ENCODE assay signal across 10 cellular contexts in the genomic region with DNA sequence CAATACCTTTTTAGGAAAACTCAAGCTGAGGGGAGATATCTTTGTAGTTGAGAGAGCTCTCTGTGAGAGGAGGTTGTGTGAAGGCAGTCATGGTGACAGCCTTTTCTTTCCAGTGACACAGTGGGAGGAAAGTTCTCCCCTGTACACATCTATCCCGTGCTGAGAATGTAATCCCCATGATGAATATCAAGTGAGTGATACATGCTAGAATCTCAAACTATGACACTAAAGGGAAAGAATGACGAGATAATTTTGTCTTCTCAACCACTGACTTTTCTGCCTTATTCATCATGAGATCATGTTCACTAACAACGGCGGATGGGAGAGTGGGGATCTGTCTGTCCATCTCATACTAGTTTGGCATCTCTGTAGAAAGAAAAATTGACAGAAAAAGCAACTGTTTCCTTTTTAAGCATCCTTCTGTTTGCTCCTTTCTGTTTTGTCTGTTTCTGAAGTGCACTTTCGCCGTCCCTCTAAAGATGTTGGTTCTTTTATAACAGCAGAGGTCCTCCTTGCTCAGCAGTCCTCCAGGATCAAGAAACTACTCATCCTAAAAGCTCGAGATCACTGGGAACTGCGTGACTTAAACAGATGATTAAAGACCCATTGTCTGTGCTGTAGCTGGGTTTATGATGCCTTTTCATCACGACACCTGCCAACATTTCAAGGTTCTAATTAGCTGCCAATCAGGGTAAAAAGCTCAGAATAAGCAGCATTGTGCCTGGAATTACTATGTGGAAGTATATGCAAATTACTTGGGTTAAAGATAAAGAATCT.
A peak's percentile ranks its signal among the peaks of the same experiment; 100 is the strongest.
DNase-seq lines count a peak whose midpoint lies in the region; ATAC-seq, FAIRE-seq and TF ChIP-seq lines count a peak whose summit lies in the region.
"Had no signal": no experiment of that assay in that cellular context is flagged by ENCODE, and none has a peak within 500 bp of the region (broad histone marks: within the 10 kb centered on the region; RNA-seq: fewer than 3 reads in every experiment).

No MANE protein-coding gene starts in this region.

- no peaks in the 10 kb centered on the region for H3K36me3 Mint-ChIP-seq in Caco-2 (ENCODE audit: insufficient read depth, unreplicated experiment)
- H3K36me3 Mint-ChIP-seq: CD4-positive, CD25-positive, alpha-beta regulatory T cell had no signal

- no peaks in the 10 kb centered on the region for H3K9me3 Mint-ChIP-seq in Caco-2 (ENCODE audit: unreplicated experiment)
- H3K9me3 Mint-ChIP-seq: CD4-positive, CD25-positive, alpha-beta regulatory T cell had no signal

- TF ChIP-seq CTCF in WI38 (IDR thresholded peaks at IDR 0.05; ENCODE audit: low read depth, low read length) (no peak; the same call in 1 of the 2 replicates), hepatocyte (IDR thresholded peaks at IDR 0.05; ENCODE audit: poor library complexity) (peak; percentile 12), Caco-2 (IDR thresholded peaks at IDR 0.05; ENCODE audit: insufficient read depth in 1 of 2, low read depth in 1 of 2, low read length in 1 of 2, severe bottlenecking in 1 of 2, unreplicated experiment in 1 of 2) (no peak), upper lobe of right lung (IDR thresholded peaks at IDR 0.05) (no peak)

- FAIRE-seq in urothelium cell line (lab: Jason Lieb, UNC), result no peak

- H4K20me1 ChIP-seq in hepatocyte (ENCODE audit: insufficient read depth, poor library complexity, severe bottlenecking), result no peaks in the 10 kb centered on the region

- no peaks in the 10 kb centered on the region for H3K9me2 ChIP-seq in hepatocyte (replicated peaks; ENCODE audit: insufficient read depth)

- CTCF ChIA-PET in Caco-2 (lab: Charles Lee), result no interaction called here

- H3K27me3 ChIP-seq in hepatocyte (no peaks in the 10 kb centered on the region), Caco-2 (replicated peaks; ENCODE audit: control insufficient read depth, insufficient read depth, low read length) (no peaks in the 10 kb centered on the region), upper lobe of right lung (no peaks in the 10 kb centered on the region)
- H3K27me3 ChIP-seq: SJCRH30 had no signal

- DNase-seq in left cardiac atrium (no peak), Right ventricle myocardium inferior (ENCODE audit: missing footprints) (no peak), hepatocyte (ENCODE audit: low spot score) (no peak), urothelium cell line (ENCODE audit: low spot score) (peak; percentile 36), Caco-2 (no peak), upper lobe of right lung (no peak)
- DNase-seq: CD4-positive, CD25-positive, alpha-beta regulatory T cell; SJCRH30 had no signal

- 68% methylated on average over 9 of the region's 9 CpGs for WGBS in hepatocyte (ENCODE audit: low lambda C conversion rate, missing lambda C conversion rate)

- no peak overlapping the region for H3K27ac ChIP-seq in hepatocyte
- no peak overlapping the region for H3K27ac ChIP-seq in upper lobe of right lung
- H3K27ac ChIP-seq: SJCRH30 had no signal

- no peak overlapping the region for H2AFZ ChIP-seq in hepatocyte

- no peak overlapping the region for H3K4me2 ChIP-seq in hepatocyte

- H3K4me3 Mint-ChIP-seq in Caco-2 (ENCODE audit: unreplicated experiment), result no peak overlapping the region
- H3K4me3 Mint-ChIP-seq: CD4-positive, CD25-positive, alpha-beta regulatory T cell had no signal

- ATAC-seq in left cardiac atrium (peak; percentile 44 to 82), Right ventricle myocardium inferior (no peak), upper lobe of right lung (no peak), HG03378 (IDR thresholded peaks at IDR 0.05; ENCODE audit: unreplicated experiment) (no peak)

- POLR2A ChIA-PET in Caco-2 (lab: Charles Lee), result no interaction called here

- H3K36me3 ChIP-seq in hepatocyte (replicated peaks; ENCODE audit: insufficient read depth, low read depth) (no peaks in the 10 kb centered on the region), Caco-2 (ENCODE audit: control insufficient read depth, insufficient read depth, low read length) (no peaks in the 10 kb centered on the region), upper lobe of right lung (no peaks in the 10 kb centered on the region)
- H3K36me3 ChIP-seq: SJCRH30 had no signal

- H3K4me1 ChIP-seq in hepatocyte (ENCODE audit: insufficient read depth) (peaks cover 4% of the 10 kb centered on the region), Caco-2 (peaks cover 9% of the 10 kb centered on the region; the same call in 1 of the 2 replicates), upper lobe of right lung (no peaks in the 10 kb centered on the region)
- H3K4me1 ChIP-seq: SJCRH30 had no signal

- intact Hi-C loops in left cardiac atrium (cut with DNase I) (no loop called here), Right ventricle myocardium inferior (cut with DNase I) (no loop called here), Caco-2 (cut with micrococcal nuclease; ENCODE audit: unreplicated experiment) (no loop called here), upper lobe of right lung (cut with DNase I) (no loop called here)

- H3K9me3 ChIP-seq in hepatocyte (ENCODE audit: low read depth) (no peaks in the 10 kb centered on the region), Caco-2 (no peaks in the 10 kb centered on the region), upper lobe of right lung (no peaks in the 10 kb centered on the region)
- H3K9me3 ChIP-seq: SJCRH30 had no signal

- no peaks in the 10 kb centered on the region for H3K4me1 Mint-ChIP-seq in Caco-2 (ENCODE audit: low read depth, unreplicated experiment)
- H3K4me1 Mint-ChIP-seq: CD4-positive, CD25-positive, alpha-beta regulatory T cell had no signal

- no peaks in the 10 kb centered on the region for H3K27me3 Mint-ChIP-seq in Caco-2 (ENCODE audit: insufficient read depth, unreplicated experiment)

- H3K4me3 ChIP-seq in WI38 (ENCODE audit: low read depth, low read length) (peak overlapping the region; percentile 46), hepatocyte (no peak overlapping the region), Caco-2 (ENCODE audit: low read depth, low read length) (no peak overlapping the region), upper lobe of right lung (no peak overlapping the region)
- H3K4me3 ChIP-seq: SJCRH30 had no signal

- BruUV-seq in Caco-2 (replicated peaks; lab: Mats Ljungman, UMichigan), result no TSS peak

- no peaks in the 10 kb centered on the region for H3K79me2 ChIP-seq in hepatocyte

- H3K27ac Mint-ChIP-seq in Caco-2 (ENCODE audit: unreplicated experiment), result no peak overlapping the region
- H3K27ac Mint-ChIP-seq: CD4-positive, CD25-positive, alpha-beta regulatory T cell had no signal

Comparison
In these comparisons a context has a peak if more than half of its experiments do, and no peak if none do; other contexts are left out.
1. ATAC-seq: peak in left cardiac atrium (2 of 2); none in Right ventricle myocardium inferior (single experiment), upper lobe of right lung (single experiment) and HG03378 (single experiment).